11 cellular contexts compared by ENCODE assay signal in the genomic region with DNA sequence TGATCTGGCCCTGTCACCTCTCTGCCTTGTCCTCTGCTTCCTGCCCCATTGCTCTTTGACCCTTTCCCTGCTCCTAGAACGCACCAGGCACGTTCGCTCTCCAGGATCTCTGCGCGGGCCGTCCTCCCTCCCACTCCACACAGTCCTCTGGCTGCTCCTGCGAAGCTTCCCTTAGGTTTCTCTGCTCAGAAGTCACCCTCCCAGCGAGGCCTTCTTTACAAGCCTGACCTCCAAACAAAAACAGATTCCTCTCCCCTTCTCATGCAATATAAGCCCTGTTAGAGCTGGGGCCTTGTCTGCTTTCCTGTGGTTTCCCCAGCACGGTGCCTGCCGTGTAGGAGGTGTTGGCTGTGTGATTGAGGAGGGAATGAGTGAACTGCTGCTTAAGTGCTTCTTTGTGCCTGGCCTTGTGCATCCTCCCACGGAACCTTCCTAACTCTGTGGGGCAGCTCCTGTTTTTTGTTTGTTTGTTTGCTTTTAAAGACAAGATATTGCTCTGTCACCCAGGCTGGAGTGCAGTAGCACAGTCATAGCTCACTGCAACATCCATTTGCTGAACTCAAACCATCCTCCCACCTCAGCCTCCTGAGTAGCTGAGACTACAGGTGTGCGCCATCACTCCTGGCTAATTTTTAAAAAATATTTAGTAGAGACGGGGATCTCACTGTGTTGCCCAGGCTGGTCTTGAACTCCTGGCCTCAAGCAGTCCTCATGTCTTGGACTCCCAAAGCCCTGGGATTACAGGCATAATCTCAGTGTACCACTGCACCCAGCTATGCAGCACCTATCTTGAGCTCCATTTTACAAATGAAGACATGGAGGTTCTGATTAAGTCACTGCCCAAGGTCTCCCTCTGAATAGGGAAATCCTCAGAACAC.
DNase-seq lines count a peak whose midpoint lies in the region; ATAC-seq, FAIRE-seq and TF ChIP-seq lines count a peak whose summit lies in the region.
"Had no signal": no experiment of that assay in that cellular context is flagged by ENCODE, and none has a peak within 500 bp of the region (broad histone marks: within the 10 kb centered on the region; RNA-seq: fewer than 3 reads in every experiment).

No MANE protein-coding gene starts in this region.

- intact Hi-C loops in upper lobe of right lung (cut with DNase I): no loop called here

- no peaks in the 10 kb centered on the region for H4K20me1 ChIP-seq in OCI-LY1 (ENCODE audit: insufficient read depth, low read length)

- TF ChIP-seq POLR2A in GM12891 (IDR thresholded peaks at IDR 0.05; ENCODE audit: low read depth, low read length) (no peak), suprapubic skin (IDR thresholded peaks at IDR 0.05) (no peak)

- H3K9me3 ChIP-seq in OCI-LY1 (ENCODE audit: low read length) (no peaks in the 10 kb centered on the region), upper lobe of right lung (no peaks in the 10 kb centered on the region), suprapubic skin (no peaks in the 10 kb centered on the region)

- no peak for ATAC-seq in HG03457 (IDR thresholded peaks at IDR 0.05; ENCODE audit: unreplicated experiment)
- ATAC-seq in upper lobe of right lung: no peak
- no peak for ATAC-seq in HG02852 (IDR thresholded peaks at IDR 0.05; ENCODE audit: unreplicated experiment)

- peak overlapping the region; percentile 12; the same call in 1 of the 2 replicates for H3K9ac ChIP-seq in OCI-LY1 (ENCODE audit: low read length)

- no peak overlapping the region for H3K4me2 ChIP-seq in OCI-LY1 (ENCODE audit: low read length)

- H3K27ac ChIP-seq in OCI-LY1 (ENCODE audit: low read depth, low read length, poor library complexity, severe bottlenecking) (peak overlapping the region; percentile 62), upper lobe of right lung (no peak overlapping the region), suprapubic skin (no peak overlapping the region)

- FAIRE-seq in GM12891 (lab: Jason Lieb, UNC): peak; percentile 77
- FAIRE-seq: HTR-8/SVneo had no signal

- peaks cover under 1% of the 10 kb centered on the region; the same call in 1 of the 2 replicates for H3K36me3 ChIP-seq in OCI-LY1 (ENCODE audit: insufficient read depth, low read length)
- H3K36me3 ChIP-seq in upper lobe of right lung: no peaks in the 10 kb centered on the region
- no peaks in the 10 kb centered on the region for H3K36me3 ChIP-seq in suprapubic skin

- peak overlapping the region; percentile 18 for H3K27ac Mint-ChIP-seq in endothelial cell (ENCODE audit: unreplicated experiment)
- H3K27ac Mint-ChIP-seq in neural crest cell (ENCODE audit: unreplicated experiment): peak overlapping the region; percentile 21

- H3K4me3 ChIP-seq in OCI-LY1 (ENCODE audit: low read depth, low read length, poor library complexity, severe bottlenecking): no peak overlapping the region
- H3K4me3 ChIP-seq in upper lobe of right lung: no peak overlapping the region
- no peak overlapping the region for H3K4me3 ChIP-seq in suprapubic skin

- H3K79me2 ChIP-seq in OCI-LY1 (ENCODE audit: insufficient read depth, low read length): no peaks in the 10 kb centered on the region

- peaks cover 9% of the 10 kb centered on the region for H3K27me3 Mint-ChIP-seq in endothelial cell (ENCODE audit: unreplicated experiment)
- no peaks in the 10 kb centered on the region for H3K27me3 Mint-ChIP-seq in neural crest cell (ENCODE audit: low read depth)
- H3K27me3 Mint-ChIP-seq: CD8-positive, alpha-beta memory T cell had no signal

- no peaks in the 10 kb centered on the region for H3F3A ChIP-seq in OCI-LY1 (ENCODE audit: insufficient read depth, low read length)

- peaks cover under 1% of the 10 kb centered on the region for H3K36me3 Mint-ChIP-seq in endothelial cell (ENCODE audit: low read depth, unreplicated experiment)
- H3K36me3 Mint-ChIP-seq in neural crest cell (ENCODE audit: low read depth): no peaks in the 10 kb centered on the region

- DNase-seq in GM12891 (ENCODE audit: insufficient read length, low spot score) (no peak), endothelial cell (ENCODE audit: low spot score) (no peak), neural crest cell (ENCODE audit: low read depth, low spot score) (no peak), upper lobe of right lung (no peak), suprapubic skin (ENCODE audit: low spot score in 2 of 2) (no peak)
- DNase-seq: CD8-positive, alpha-beta memory T cell; NCI-H2029 had no signal

- H3K4me1 Mint-ChIP-seq in endothelial cell (ENCODE audit: unreplicated experiment): peaks cover 10% of the 10 kb centered on the region
- peaks cover 23% of the 10 kb centered on the region for H3K4me1 Mint-ChIP-seq in neural crest cell

- TF ChIP-seq CTCF in OCI-LY1 (IDR thresholded peaks at IDR 0.05; ENCODE audit: low read length): no peak
- no peak for TF ChIP-seq CTCF in endothelial cell (IDR thresholded peaks at IDR 0.05; ENCODE audit: unreplicated experiment)
- no peak for TF ChIP-seq CTCF in neural crest cell (conservative IDR thresholded peaks at IDR 0.05)
- TF ChIP-seq CTCF in upper lobe of right lung (IDR thresholded peaks at IDR 0.05): no peak
- TF ChIP-seq CTCF in suprapubic skin (IDR thresholded peaks at IDR 0.05): no peak

- H3K27me3 ChIP-seq in OCI-LY1 (ENCODE audit: insufficient read depth, low read length) (no peaks in the 10 kb centered on the region), upper lobe of right lung (no peaks in the 10 kb centered on the region), suprapubic skin (no peaks in the 10 kb centered on the region)

- WGBS in suprapubic skin: 77% methylated on average over 13 of the region's 13 CpGs

- H3K9me2 ChIP-seq in OCI-LY1 (ENCODE audit: low read depth, low read length): no peaks in the 10 kb centered on the region

- no peak overlapping the region for H3K4me3 Mint-ChIP-seq in endothelial cell (ENCODE audit: unreplicated experiment)
- H3K4me3 Mint-ChIP-seq in neural crest cell: peak overlapping the region; percentile 9
- H3K4me3 Mint-ChIP-seq: CD8-positive, alpha-beta memory T cell had no signal

- H3K9me3 Mint-ChIP-seq in endothelial cell (ENCODE audit: unreplicated experiment) (no peaks in the 10 kb centered on the region), neural crest cell (no peaks in the 10 kb centered on the region)
- H3K9me3 Mint-ChIP-seq: CD8-positive, alpha-beta memory T cell had no signal

- no peak for TF ChIP-seq EP300 in suprapubic skin (IDR thresholded peaks at IDR 0.05)

- H3K4me1 ChIP-seq in OCI-LY1 (ENCODE audit: insufficient read depth, low read length, severe bottlenecking) (peaks cover 56% of the 10 kb centered on the region), upper lobe of right lung (peaks cover 23% of the 10 kb centered on the region), suprapubic skin (peaks cover 22% of the 10 kb centered on the region)

- no peak overlapping the region for H2AFZ ChIP-seq in OCI-LY1 (ENCODE audit: low read length)

TF ChIP-seq in GM12891, 5 proteins besides CTCF, POLR2A, EP300 and RAD21:
- TF ChIP-seq SPI1 (IDR thresholded peaks at IDR 0.05; ENCODE audit: low read depth, low read length): no peak
- no peak for TF ChIP-seq TAF1 (IDR thresholded peaks at IDR 0.05; ENCODE audit: low read depth, low read length)
